Comparison of ENCODE assay signal across 1 cellular context in genomic region chr7:128832880-128833147, GRCh38.
TF ChIP-seq lines count a peak whose summit lies in the region.

No MANE protein-coding gene starts in this region.

TF ChIP-seq in H1, 55 proteins besides CTCF, POLR2A, EP300 and RAD21:
- TF ChIP-seq ATF2 (IDR thresholded peaks at IDR 0.05; ENCODE audit: low read length) (no peak), TAF1 (IDR thresholded peaks at IDR 0.05; ENCODE audit: low read depth, low read length) (no peak), MAFK (IDR thresholded peaks at IDR 0.05; ENCODE audit: low read depth, low read length) (no peak), GTF2F1 (IDR thresholded peaks at IDR 0.05; ENCODE audit: borderline replicate concordance, low read depth, low read length) (no peak), POU5F1 (IDR thresholded peaks at IDR 0.05; ENCODE audit: low read depth, low read length) (no peak), SP1 (IDR thresholded peaks at IDR 0.05; ENCODE audit: low read depth, low read length) (no peak), SIN3A (conservative IDR thresholded peaks at IDR 0.05 in 1 of 2, IDR thresholded peaks at IDR 0.05 in 1 of 2; ENCODE audit: low read depth in 1 of 2, low read length in 2 of 2) (no peak), YY1 (IDR thresholded peaks at IDR 0.05; ENCODE audit: low read depth, low read length) (no peak), CHD1 (IDR thresholded peaks at IDR 0.05; ENCODE audit: low read depth, low read length) (no peak), TEAD4 (IDR thresholded peaks at IDR 0.05; ENCODE audit: low read depth, low read length) (no peak), TAF7 (optimal IDR thresholded peaks at IDR 0.05; ENCODE audit: borderline replicate concordance, low read depth, low read length) (no peak), RBBP5 (IDR thresholded peaks at IDR 0.05; ENCODE audit: borderline replicate concordance, low read depth, low read length) (no peak), SP2 (IDR thresholded peaks at IDR 0.05; ENCODE audit: low read length) (no peak), POLR2AphosphoS5 (IDR thresholded peaks at IDR 0.05; ENCODE audit: low read depth, low read length) (no peak), NANOG (IDR thresholded peaks at IDR 0.05; ENCODE audit: insufficient read depth, low read depth, low read length, poor library complexity, severe bottlenecking) (no peak), BACH1 (IDR thresholded peaks at IDR 0.05; ENCODE audit: low read length) (no peak), BCL11A (IDR thresholded peaks at IDR 0.05; ENCODE audit: low read depth in 2 of 2, low read length in 2 of 2) (no peak), GABPA (IDR thresholded peaks at IDR 0.05; ENCODE audit: borderline replicate concordance, insufficient read depth, low read length) (no peak), SAP30 (IDR thresholded peaks at IDR 0.05; ENCODE audit: insufficient read depth, insufficient replicate concordance, low read length) (no peak)
